11 cellular contexts compared by ENCODE assay signal in the genomic region with DNA sequence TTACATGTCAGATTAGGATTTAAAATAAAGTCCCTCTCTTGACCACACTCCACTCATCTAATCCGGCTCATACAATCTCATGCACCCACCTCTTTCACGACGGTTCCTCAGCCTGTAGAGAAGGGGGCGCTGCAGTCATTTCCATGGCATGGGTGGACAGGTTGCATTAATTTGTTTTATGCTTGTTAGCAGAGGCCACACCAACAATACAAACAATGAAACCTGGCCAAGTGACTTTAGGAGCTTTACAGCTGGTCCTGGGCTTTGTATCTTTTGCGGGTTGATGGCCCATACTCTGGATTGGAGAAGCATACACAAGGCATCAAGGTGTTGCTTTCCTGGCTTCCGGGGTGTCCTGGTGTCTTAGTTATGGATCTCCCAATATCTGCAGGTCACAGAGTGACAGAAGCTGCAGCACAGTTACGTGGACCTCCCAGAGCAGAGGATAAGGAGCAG. TPM values are rescaled to one million over a fixed set of nuclear protein-coding genes. Genes with fewer than 3 reads are reported as not detected.
DNase-seq lines count a peak whose midpoint lies in the region; ATAC-seq and TF ChIP-seq lines count a peak whose summit lies in the region.
"Had no signal": no experiment of that assay in that cellular context is flagged by ENCODE, and none has a peak within 500 bp of the region (broad histone marks: within the 10 kb centered on the region; RNA-seq: fewer than 3 reads in every experiment).

No MANE protein-coding gene starts in this region.

- TF ChIP-seq RAD21 in SK-N-SH (IDR thresholded peaks at IDR 0.05; ENCODE audit: low read length), result peak; percentile 67

- H3K27me3 ChIP-seq in H7 (ENCODE audit: control insufficient read depth, insufficient read depth, low read length), result no peaks in the 10 kb centered on the region
- no peaks in the 10 kb centered on the region for H3K27me3 ChIP-seq in SK-N-SH (ENCODE audit: insufficient read depth)

- CTCF ChIA-PET in SK-N-SH (lab: Yijun Ruan, JAX), result interaction anchor here (1.1 to 1.8 kb wide), 4 partner anchors 8 to 79 kb away, joined by 3 to 4 read pairs (median 4); partner anchors contain the start of gene SNF8

- 10% methylated on average over 7 of the region's 7 CpGs for WGBS in SK-N-SH (ENCODE audit: low lambda C conversion rate)

- no peak overlapping the region; the same call in 1 of the 2 replicates for H2AFZ ChIP-seq in SK-N-SH (ENCODE audit: low read depth)

- H3K4me1 ChIP-seq in SK-N-SH (ENCODE audit: control insufficient read depth in 1 of 2, insufficient read depth in 2 of 2, low read depth in 1 of 2, low read length in 1 of 2), result no peaks in the 10 kb centered on the region

- no peaks in the 10 kb centered on the region for H4K20me1 ChIP-seq in SK-N-SH (ENCODE audit: insufficient read depth)

- TF ChIP-seq CTCF in SK-N-SH (IDR thresholded peaks at IDR 0.05), result peak; percentile 76
- no peak for TF ChIP-seq CTCF in omental fat pad (IDR thresholded peaks at IDR 0.05)

- TF ChIP-seq EP300 in SK-N-SH (IDR thresholded peaks at IDR 0.05; ENCODE audit: borderline replicate concordance in 1 of 2, low read depth in 1 of 2, low read length in 1 of 2), result no peak

- no peak overlapping the region for H3K27ac ChIP-seq in SK-N-SH (ENCODE audit: low read depth in 2 of 2, low read length in 1 of 2)

- H3F3A ChIP-seq in SK-N-SH (replicated peaks; ENCODE audit: insufficient read depth), result peaks cover 15% of the 10 kb centered on the region

- no peak overlapping the region for H3K4me2 ChIP-seq in SK-N-SH

- H3K9me3 ChIP-seq in SK-N-SH, result no peaks in the 10 kb centered on the region

- H3K9ac ChIP-seq in SK-N-SH, result no peak overlapping the region

- no peaks in the 10 kb centered on the region for H3K9me2 ChIP-seq in SK-N-SH

- POLR2A ChIA-PET in SK-N-SH (lab: Yijun Ruan, JAX), result no interaction called here

- H3K79me2 ChIP-seq in SK-N-SH (ENCODE audit: insufficient read depth), result no peaks in the 10 kb centered on the region

- H3K36me3 ChIP-seq in H7 (replicated peaks; ENCODE audit: control insufficient read depth, insufficient read depth, low read length) (no peaks in the 10 kb centered on the region), SK-N-SH (replicated peaks in 1 of 2; ENCODE audit: control insufficient read depth in 1 of 2, insufficient read depth in 2 of 2, low read length in 1 of 2) (no peaks in the 10 kb centered on the region)

- H3K4me3 ChIP-seq in H7 (ENCODE audit: insufficient read depth, low read depth, low read length), result no peak overlapping the region
- H3K4me3 ChIP-seq in SK-N-SH (ENCODE audit: low read depth in 2 of 2, low read length in 1 of 2), result no peak overlapping the region

- ATAC-seq in omental fat pad (ENCODE audit: low FRiP score), result no peak
- ATAC-seq: activated T-helper 17 cell treated with anti-CD3 and anti-CD28 coated beads, Interleukin-2, amount 50 U/mL, for 72 hours had no signal

- DNase-seq in COLO668 (lab: John Stamatoyannopoulos, UW; ENCODE audit: unreplicated experiment) (peak; percentile 3), H7 (peak; percentile 74), SK-N-SH (no peak), iPS DF 19.7 (ENCODE audit: low read depth, low spot score) (peak; percentile 59), amniotic stem cell (lab: John Stamatoyannopoulos, UW) (no peak), omental fat pad (ENCODE audit: low spot score) (no peak), NCI-H1092 treated with DMSO at 0.1 percent for 48 hours (lab: John Stamatoyannopoulos, UW) (no peak), T1000 (lab: John Stamatoyannopoulos, UW) (no peak)
- DNase-seq: NCI-H1694 had no signal

TF ChIP-seq in SK-N-SH, 30 proteins besides CTCF, POLR2A, EP300 and RAD21 (continues in another document):
- no peak for TF ChIP-seq POLR2AphosphoS5 (IDR thresholded peaks at IDR 0.05; ENCODE audit: low read depth, low read length)
- no peak for TF ChIP-seq MXI1 (IDR thresholded peaks at IDR 0.05; ENCODE audit: low read depth, low read length)
- TF ChIP-seq GABPA (IDR thresholded peaks at IDR 0.05; ENCODE audit: low read depth), result no peak
- TF ChIP-seq GATA2 (CRISPR knock-in tag; IDR thresholded peaks at IDR 0.05), result no peak
- TF ChIP-seq FOSL2 (IDR thresholded peaks at IDR 0.05; ENCODE audit: borderline replicate concordance, low read depth), result no peak
- TF ChIP-seq MEF2A (IDR thresholded peaks at IDR 0.05; ENCODE audit: borderline replicate concordance, low read depth), result no peak
- TF ChIP-seq USF1 (IDR thresholded peaks at IDR 0.05; ENCODE audit: borderline replicate concordance, low read depth), result no peak
- TF ChIP-seq EZH2phosphoT487 (IDR thresholded peaks at IDR 0.05; ENCODE audit: borderline replicate concordance, low read depth), result no peak
- TF ChIP-seq ELF1 (IDR thresholded peaks at IDR 0.05), result no peak
- TF ChIP-seq PBX3 (IDR thresholded peaks at IDR 0.05), result no peak
- TF ChIP-seq REST (IDR thresholded peaks at IDR 0.05; ENCODE audit: low read depth, low read length), result no peak
- peak; percentile 33; the same call in 1 of the 2 replicates for TF ChIP-seq TCF12 (IDR thresholded peaks at IDR 0.05)
- TF ChIP-seq JUND (IDR thresholded peaks at IDR 0.05), result no peak

RNA-seq across cellular contexts. Expression of gene SNF8, which starts 9.7 kb away (rescaled TPM):
- total RNA-seq in H7 (2014; rRNA removed; shearing (Covaris generic)), result 62.3 and 98.0 TPM in 2 replicates
- polyA plus RNA-seq in SK-N-SH (2012; rRNA removed), result 329 and 358 TPM in 2 replicates
- polyA plus RNA-seq in SK-N-SH (2012; cell fraction: cytosol; rRNA removed), result 283 and 343 TPM in 2 replicates
- polyA plus RNA-seq in SK-N-SH (2012; cell fraction: nucleus; rRNA removed), result 185 and 191 TPM in 2 replicates
- 10 to 100 TPM; 64.0 to 91.9 (median 76.8) TPM for total RNA-seq in omental fat pad

RNA-seq across cellular contexts. Expression of gene GIP, which starts 14.1 kb away (rescaled TPM):
- 0.52 and 2.1 TPM in 2 replicates for total RNA-seq in H7 (2014; rRNA removed; shearing (Covaris generic))
- polyA plus RNA-seq in SK-N-SH (2012; rRNA removed), result 0.29 and 0.64 TPM in 2 replicates
- polyA plus RNA-seq in SK-N-SH (2012; cell fraction: cytosol; rRNA removed), result 0.34 and 0.58 TPM in 2 replicates
- 0.19 TPM in 1 of 2 replicates, not detected in the other for polyA plus RNA-seq in SK-N-SH (2012; cell fraction: nucleus; rRNA removed)
- not detected for total RNA-seq in omental fat pad
- total RNA-seq: activated T-helper 17 cell treated with anti-CD3 and anti-CD28 coated beads, Interleukin-2, amount 50 U/mL, for 72 hours; liver had no signal
- polyA plus RNA-seq: liver had no signal

RNA-seq across cellular contexts. Expression of gene IGF2BP1, which starts 42.9 kb away (rescaled TPM):
- 105 and 124 TPM in 2 replicates for total RNA-seq in H7 (2014; rRNA removed; shearing (Covaris generic))
- polyA plus RNA-seq in SK-N-SH (2012; rRNA removed), result 0.02 and 0.05 TPM in 2 replicates
- 0.07 and 0.10 TPM in 2 replicates for polyA plus RNA-seq in SK-N-SH (2012; cell fraction: cytosol; rRNA removed)
- 0.01 and 0.21 TPM in 2 replicates for polyA plus RNA-seq in SK-N-SH (2012; cell fraction: nucleus; rRNA removed)
- total RNA-seq in omental fat pad, result under 1 TPM in 1 of 4 donors, not detected in 3; 0.16 TPM
- polyA plus RNA-seq: liver had no signal

RNA-seq across cellular contexts. Expression of gene UBE2Z, which starts 46.1 kb away (rescaled TPM):
- 65.4 and 67.2 TPM in 2 replicates for total RNA-seq in H7 (2014; rRNA removed; shearing (Covaris generic))
- polyA plus RNA-seq in SK-N-SH (2012; rRNA removed), result 168 and 207 TPM in 2 replicates
- 158 and 160 TPM in 2 replicates for polyA plus RNA-seq in SK-N-SH (2012; cell fraction: cytosol; rRNA removed)
- polyA plus RNA-seq in SK-N-SH (2012; cell fraction: nucleus; rRNA removed), result 163 and 238 TPM in 2 replicates
- 10 to 100 TPM; 54.0 to 63.2 (median 56.5) TPM for total RNA-seq in omental fat pad

Comparison
In these comparisons a context has a peak if more than half of its experiments do, and no peak if none do; other contexts are left out.
1. DNase-seq: peak in COLO668 (single experiment), H7 (single experiment) and iPS DF 19.7 (single experiment); none in SK-N-SH (single experiment), amniotic stem cell (single experiment), omental fat pad (single experiment), NCI-H1092 treated with DMSO at 0.1 percent for 48 hours (single experiment) and T1000 (single experiment).
2. RNA of gene IGF2BP1, which starts 42.9 kb away (total RNA-seq): 105 to 124 TPM in H7; 0.16 TPM in omental fat pad; every median in the first group is over 10 times any median in the second.